In genomic region chr9:136964171-136964689, GRCh38 we compare ENCODE assay signal across 19 cellular contexts. TPM values are rescaled to one million over a fixed set of nuclear protein-coding genes. Genes with fewer than 3 reads are reported as not detected.
DNase-seq lines count a peak whose midpoint lies in the region; ATAC-seq, FAIRE-seq and TF ChIP-seq lines count a peak whose summit lies in the region.
"Had no signal": no experiment of that assay in that cellular context is flagged by ENCODE, and none has a peak within 500 bp of the region (broad histone marks: within the 10 kb centered on the region; RNA-seq: fewer than 3 reads in every experiment).

No MANE protein-coding gene starts in this region.

- 38 to 69% methylated on average over 8 to 21 of the region's 22 CpGs for WGBS in tibial nerve, 2 donors

- no peak overlapping the region for H3K9ac ChIP-seq in kidney (ENCODE audit: low read length in 2 of 2)

- H3K27me3 ChIP-seq in dorsolateral prefrontal cortex, result no peaks in the 10 kb centered on the region
- H3K27me3 ChIP-seq in tibial nerve, result no peaks in the 10 kb centered on the region
- H3K27me3 ChIP-seq: brain microvascular endothelial cell had no signal

- H3K4me1 ChIP-seq in tibial nerve, result peaks cover 0 to 73% (median 21%) of the 10 kb centered on the region in 4 donors
- peaks cover 0 to 3% of the 10 kb centered on the region in 2 donors for H3K4me1 ChIP-seq in kidney (ENCODE audit: control insufficient read depth in 1 of 2, insufficient read depth in 1 of 2, low read depth in 1 of 2, low read length in 2 of 2)

- ATAC-seq in GM19351 (IDR thresholded peaks at IDR 0.05; ENCODE audit: unreplicated experiment) (no peak), GM18861 (IDR thresholded peaks at IDR 0.05; ENCODE audit: unreplicated experiment) (no peak)
- ATAC-seq: WTC11 had no signal

- H3K36me3 ChIP-seq in tibial nerve, result no peaks in the 10 kb centered on the region
- H3K36me3 ChIP-seq in kidney (ENCODE audit: control insufficient read depth in 1 of 2, insufficient read depth in 2 of 2, low read length in 2 of 2), result no peaks in the 10 kb centered on the region
- H3K36me3 ChIP-seq: brain microvascular endothelial cell, neutrophil had no signal

- H3K4me1 Mint-ChIP-seq in activated CD4-positive, alpha-beta T cell treated with anti-CD3 and anti-CD28 coated beads, Interleukin-2, amount 10 ng/mL, durations not matched to agents 7 days and 5 days, result peaks cover 44% of the 10 kb centered on the region

- no peaks in the 10 kb centered on the region for H3K9me3 Mint-ChIP-seq in activated CD4-positive, alpha-beta T cell treated with anti-CD3 and anti-CD28 coated beads, Interleukin-2, amount 10 ng/mL, durations not matched to agents 7 days and 5 days
- H3K9me3 Mint-ChIP-seq: memory B cell, WTC11 had no signal

- H3K9me3 ChIP-seq in tibial nerve, result no peaks in the 10 kb centered on the region
- H3K9me3 ChIP-seq in kidney (ENCODE audit: control insufficient read depth in 1 of 2, low read length in 2 of 2), result no peaks in the 10 kb centered on the region
- H3K9me3 ChIP-seq: neutrophil had no signal

- no peak for TF ChIP-seq EP300 in tibial nerve (IDR thresholded peaks at IDR 0.05)

- POLR2A ChIA-PET in activated CD4-positive, alpha-beta T cell treated with anti-CD3 and anti-CD28 coated beads, Interleukin-2, amount 10 ng/mL, durations not matched to agents 7 days and 5 days (lab: Charles Lee), result no interaction called here

- no peaks in the 10 kb centered on the region for H3K36me3 Mint-ChIP-seq in activated CD4-positive, alpha-beta T cell treated with anti-CD3 and anti-CD28 coated beads, Interleukin-2, amount 10 ng/mL, durations not matched to agents 7 days and 5 days (ENCODE audit: low read depth)
- H3K36me3 Mint-ChIP-seq: memory B cell, WTC11 had no signal

- H3K4me3 ChIP-seq in dorsolateral prefrontal cortex, result no peak overlapping the region
- H3K4me3 ChIP-seq in tibial nerve, result no peak overlapping the region
- H3K4me3 ChIP-seq in kidney (ENCODE audit: low read length in 2 of 2), result no peak overlapping the region
- H3K4me3 ChIP-seq: SK-N-MC had no signal

- no peak for DNase-seq in activated CD4-positive, alpha-beta T cell treated with anti-CD3 and anti-CD28 coated beads, Interleukin-2, amount 10 ng/mL, durations not matched to agents 7 days and 5 days
- DNase-seq in activated CD4-positive, alpha-beta T cell treated with anti-CD3 and anti-CD28 coated beads for 4 hours, result no peak
- DNase-seq in NCI-H748 (lab: John Stamatoyannopoulos, UW; ENCODE audit: unreplicated experiment) (peak; percentile 86), dorsolateral prefrontal cortex (no peak), tibial nerve (ENCODE audit: low spot score in 2 of 2) (no peak), kidney (no peak)
- DNase-seq: activated naive CD4-positive, alpha-beta T cell; brain microvascular endothelial cell; HCEC 1CT; KG1; NCI-H1694; NK-92 treated with Interleukin-12 subunit alpha and Interleukin-12 subunit beta, amount 100 ng/mL, for 24 hours; stimulated activated naive CD4-positive, alpha-beta T cell had no signal

- H3K27ac Mint-ChIP-seq in activated CD4-positive, alpha-beta T cell treated with anti-CD3 and anti-CD28 coated beads, Interleukin-2, amount 10 ng/mL, durations not matched to agents 7 days and 5 days, result peak overlapping the region; percentile 78
- H3K27ac Mint-ChIP-seq: memory B cell, WTC11 had no signal

- H3K27ac ChIP-seq in dorsolateral prefrontal cortex, result peak overlapping the region in 57 of 59 donors; percentile 7 to 91 (median 82)
- peak overlapping the region; percentile 36 to 88 (median 48) for H3K27ac ChIP-seq in tibial nerve
- no peak overlapping the region for H3K27ac ChIP-seq in kidney (ENCODE audit: low read depth in 2 of 2, low read length in 2 of 2)
- H3K27ac ChIP-seq: brain microvascular endothelial cell, neutrophil, SK-N-MC had no signal

- FAIRE-seq in kidney (lab: Jason Lieb, UNC), result no peak

- H3K27me3 Mint-ChIP-seq in activated CD4-positive, alpha-beta T cell treated with anti-CD3 and anti-CD28 coated beads, Interleukin-2, amount 10 ng/mL, durations not matched to agents 7 days and 5 days, result peaks cover 3% of the 10 kb centered on the region

- TF ChIP-seq POLR2A in tibial nerve (IDR thresholded peaks at IDR 0.05), result no peak

- no peak overlapping the region for H3K4me3 Mint-ChIP-seq in activated CD4-positive, alpha-beta T cell treated with anti-CD3 and anti-CD28 coated beads, Interleukin-2, amount 10 ng/mL, durations not matched to agents 7 days and 5 days
- H3K4me3 Mint-ChIP-seq: memory B cell, WTC11 had no signal

- intact Hi-C loops in dorsolateral prefrontal cortex (cut with DNase I), result no loop called here
- intact Hi-C loops in kidney (cut with DNase I), result no loop called here

- CTCF ChIA-PET in activated CD4-positive, alpha-beta T cell treated with anti-CD3 and anti-CD28 coated beads, Interleukin-2, amount 10 ng/mL, durations not matched to agents 7 days and 5 days (lab: Charles Lee), result interaction anchor here (0.6 to 1.9 kb wide), 4 partner anchors 11 to 82 kb away, joined by 3 to 4 read pairs (median 4); no protein-coding TSS in a partner anchor

- TF ChIP-seq CTCF in dorsolateral prefrontal cortex (IDR thresholded peaks at IDR 0.05 in 54 of 56, conservative IDR thresholded peaks at IDR 0.05 in 2 of 56; ENCODE audit: low read depth in 1 of 56, partially characterized antibody in 56 of 56), result no peak
- no peak for TF ChIP-seq CTCF in tibial nerve (IDR thresholded peaks at IDR 0.05)
- TF ChIP-seq CTCF in kidney (IDR thresholded peaks at IDR 0.05; ENCODE audit: borderline replicate concordance, extremely low read depth, insufficient read depth), result no peak

RNA-seq across cellular contexts. Expression of gene LCN12, which starts 12.2 kb away (rescaled TPM):
- 1 to 10 TPM; 3.1 to 3.5 TPM for total RNA-seq in activated CD4-positive, alpha-beta T cell treated with anti-CD3 and anti-CD28 coated beads, Interleukin-2, amount 10 ng/mL, durations not matched to agents 7 days and 5 days
- 10 to 100 TPM in 108 of 120 experiments, 1 to 10 TPM in 12; 5.2 to 34.4 (median 16.7) TPM for total RNA-seq in dorsolateral prefrontal cortex
- total RNA-seq in tibial nerve, result 10 to 100 TPM in 2 of 4 donors, 1 to 10 TPM in 2; 2.4 to 16.8 (median 7.8) TPM
- total RNA-seq in kidney, result 42.9 TPM
- polyA plus RNA-seq in kidney (ENCODE audit: insufficient read depth, low read depth, low replicate concordance), result 35.5 TPM

RNA-seq across cellular contexts. Expression of gene PTGDS, which starts 13.1 kb away (rescaled TPM):
- 10 to 100 TPM; 22.1 to 24.0 TPM for total RNA-seq in activated CD4-positive, alpha-beta T cell treated with anti-CD3 and anti-CD28 coated beads, Interleukin-2, amount 10 ng/mL, durations not matched to agents 7 days and 5 days
- total RNA-seq in dorsolateral prefrontal cortex (1,000 to 10,000 TPM; 1,122 to 4,894 (median 2,197) TPM), tibial nerve (1,000 to 10,000 TPM; 1,059 to 8,972 (median 6,550) TPM), kidney (236 TPM)
- 709 TPM for polyA plus RNA-seq in kidney (ENCODE audit: insufficient read depth, low read depth, low replicate concordance)

RNA-seq across cellular contexts. Expression of gene LCNL1, which starts 18.6 kb away (rescaled TPM):
- under 1 TPM; 0.48 to 0.67 TPM for total RNA-seq in activated CD4-positive, alpha-beta T cell treated with anti-CD3 and anti-CD28 coated beads, Interleukin-2, amount 10 ng/mL, durations not matched to agents 7 days and 5 days
- 10 to 100 TPM in 119 of 120 experiments, 1 to 10 TPM in 1; 9.8 to 81.8 (median 27.3) TPM for total RNA-seq in dorsolateral prefrontal cortex
- total RNA-seq in tibial nerve, result 10 to 100 TPM; 14.7 to 86.3 (median 64.3) TPM
- total RNA-seq in kidney, result 1.4 TPM
- polyA plus RNA-seq in kidney (ENCODE audit: insufficient read depth, low read depth, low replicate concordance), result 0.54 TPM

RNA-seq across cellular contexts. Expression of gene C8G, which starts 19.2 kb away (rescaled TPM):
- total RNA-seq in activated CD4-positive, alpha-beta T cell treated with anti-CD3 and anti-CD28 coated beads, Interleukin-2, amount 10 ng/mL, durations not matched to agents 7 days and 5 days, result 1 to 10 TPM in 1 of 2 experiments, under 1 TPM in 1; 0.85 to 1.8 TPM
- total RNA-seq in dorsolateral prefrontal cortex (1 to 10 TPM in 95 of 120 experiments, under 1 TPM in 1, not detected in 24; 1.00 to 6.0 (median 2.2) TPM), tibial nerve (1 to 10 TPM in 2 of 4 donors, not detected in 2; 3.3 to 5.1 TPM), kidney (1.9 TPM)
- 2.1 TPM for polyA plus RNA-seq in kidney (ENCODE audit: insufficient read depth, low read depth, low replicate concordance)

RNA-seq across cellular contexts. Expression of gene FBXW5, which starts 19.7 kb away (rescaled TPM):
- total RNA-seq in activated CD4-positive, alpha-beta T cell treated with anti-CD3 and anti-CD28 coated beads, Interleukin-2, amount 10 ng/mL, durations not matched to agents 7 days and 5 days, result 100 to 1,000 TPM; 116 to 123 TPM
- total RNA-seq in dorsolateral prefrontal cortex, result 100 to 1,000 TPM in 22 of 120 experiments, 10 to 100 TPM in 98; 66.7 to 121 (median 89.9) TPM
- 100 to 1,000 TPM; 138 to 227 (median 193) TPM for total RNA-seq in tibial nerve
- total RNA-seq in kidney, result 97.2 TPM
- 92.5 TPM for polyA plus RNA-seq in kidney (ENCODE audit: insufficient read depth, low read depth, low replicate concordance)

Comparison
In these comparisons a context has a peak if more than half of its experiments do, and no peak if none do; other contexts are left out.
1. H3K27ac ChIP-seq: peak in dorsolateral prefrontal cortex (57 of 59) and tibial nerve (4 of 4); none in kidney (0 of 2).